ENCODE assay signal across 15 cellular contexts in genomic region chr22:45478108-45478771, GRCh38. TPM values are rescaled to one million over a fixed set of nuclear protein-coding genes. Genes with fewer than 3 reads are reported as not detected.
DNase-seq lines count a peak whose midpoint lies in the region; ATAC-seq, FAIRE-seq and TF ChIP-seq lines count a peak whose summit lies in the region.
"Had no signal": no experiment of that assay in that cellular context is flagged by ENCODE, and none has a peak within 500 bp of the region (broad histone marks: within the 10 kb centered on the region; RNA-seq: fewer than 3 reads in every experiment).

No MANE protein-coding gene starts in this region.

- no peaks in the 10 kb centered on the region for H3K36me3 ChIP-seq in ACC112 (ENCODE audit: insufficient read depth, low read length)
- no peaks in the 10 kb centered on the region for H3K36me3 ChIP-seq in breast epithelium
- no peaks in the 10 kb centered on the region for H3K36me3 ChIP-seq in kidney epithelial cell (ENCODE audit: control insufficient read depth, insufficient read depth, low read length)
- no peaks in the 10 kb centered on the region for H3K36me3 ChIP-seq in H7 (replicated peaks; ENCODE audit: control insufficient read depth, insufficient read depth, low read length)

- no peak overlapping the region for H3K4me3 ChIP-seq in ACC112 (ENCODE audit: low read depth, low read length)
- H3K4me3 ChIP-seq in breast epithelium = no peak overlapping the region
- H3K4me3 ChIP-seq in kidney epithelial cell (ENCODE audit: low read depth, low read length) = no peak overlapping the region
- H3K4me3 ChIP-seq in H7 (ENCODE audit: insufficient read depth, low read depth, low read length) = no peak overlapping the region
- H3K4me3 ChIP-seq: skin epidermis had no signal

- H3K4me1 ChIP-seq in ACC112 (ENCODE audit: control insufficient read depth, insufficient read depth, low read length, unreplicated experiment) = peaks cover 4% of the 10 kb centered on the region
- no peaks in the 10 kb centered on the region for H3K4me1 ChIP-seq in breast epithelium

- no peak for TF ChIP-seq POLR2A in breast epithelium (IDR thresholded peaks at IDR 0.05)

- H3K9me3 ChIP-seq in breast epithelium = no peaks in the 10 kb centered on the region

- H3K27ac ChIP-seq in ACC112 (ENCODE audit: low read depth, low read length) (peak overlapping the region; percentile 48), breast epithelium (peak overlapping the region; percentile 35 to 72)

- no peak for ATAC-seq in HG03457 (IDR thresholded peaks at IDR 0.05; ENCODE audit: unreplicated experiment)

- DNase-seq in HTR-8/SVneo (ENCODE audit: insufficient read length, low spot score) (peak; percentile 64), breast epithelium (ENCODE audit: low spot score in 2 of 2) (no peak), kidney epithelial cell (ENCODE audit: low read depth) (peak; percentile 2), H7 (no peak), GOT3 (lab: John Stamatoyannopoulos, UW) (no peak), inferior parietal cortex (ENCODE audit: extremely low spot score) (no peak)
- DNase-seq: activated T-cell treated with anti-CD3 and anti-CD28 coated beads, Interleukin-2, amount 50 U/mL, for 1 hour; caudate nucleus; KG1; RPMI8226; stimulated activated CD8-positive, alpha-beta memory T cell treated with anti-CD3 and anti-CD28 coated beads, Interleukin-4, amount 100 ng/mL, for 48 hours had no signal

- FAIRE-seq in HTR-8/SVneo (lab: Jason Lieb, UNC) = peak; percentile 63

- H3K27me3 ChIP-seq in ACC112 (ENCODE audit: insufficient read depth, low read length) = no peaks in the 10 kb centered on the region
- H3K27me3 ChIP-seq in breast epithelium = no peaks in the 10 kb centered on the region
- peaks cover 14% of the 10 kb centered on the region for H3K27me3 ChIP-seq in kidney epithelial cell (ENCODE audit: control insufficient read depth, insufficient read depth, low read length)
- H3K27me3 ChIP-seq in H7 (ENCODE audit: control insufficient read depth, insufficient read depth, low read length) = no peaks in the 10 kb centered on the region

- H2AFZ ChIP-seq in ACC112 (ENCODE audit: low read length, unreplicated experiment) = no peak overlapping the region

- intact Hi-C loops in breast epithelium (cut with DNase I; ENCODE audit: low total_unique reads) = no loop called here

- TF ChIP-seq CTCF in breast epithelium (IDR thresholded peaks at IDR 0.05) = no peak
- TF ChIP-seq CTCF in kidney epithelial cell (IDR thresholded peaks at IDR 0.05; ENCODE audit: insufficient read depth, low read length, poor library complexity, severe bottlenecking) = no peak

- H3K79me2 ChIP-seq in ACC112 (ENCODE audit: control insufficient read depth, insufficient read depth, low read length, unreplicated experiment) = no peaks in the 10 kb centered on the region

RNA-seq across cellular contexts. Expression of gene FBLN1, which starts 24.4 kb away (rescaled TPM):
- total RNA-seq in breast epithelium = 100 to 1,000 TPM; 115 to 293 (median 267) TPM
- 29.0 and 32.8 TPM in 2 replicates for total RNA-seq in kidney epithelial cell
- 126 and 132 TPM in 2 replicates for total RNA-seq in H7 (2014; rRNA removed; shearing (Covaris generic))
- total RNA-seq: B cell had no signal

Comparison
In these comparisons a context has a peak if more than half of its experiments do, and no peak if none do; other contexts are left out.
1. DNase-seq: peak in HTR-8/SVneo (single experiment) and kidney epithelial cell (single experiment); none in breast epithelium (0 of 2), H7 (single experiment), GOT3 (single experiment) and inferior parietal cortex (single experiment).